ENCODE assay signal across 22 cellular contexts in genomic region chr2:158741631-158742030, GRCh38. TPM values are rescaled to one million over a fixed set of nuclear protein-coding genes. Genes with fewer than 3 reads are reported as not detected.
"Had no signal": no experiment of that assay in that cellular context is flagged by ENCODE, and none has a peak within 500 bp of the region (broad histone marks: within the 10 kb centered on the region; RNA-seq: fewer than 3 reads in every experiment).

No MANE protein-coding gene starts in this region.

- H3K4me3 Mint-ChIP-seq: activated CD8-positive, alpha-beta T cell treated with anti-CD3 and anti-CD28 coated beads for 36 hours; activated naive CD8-positive, alpha-beta T cell treated with anti-CD3 and anti-CD28 coated beads, Interleukin-2, amount 10 ng/mL, durations not matched to agents 7 days and 5 days; activated T-cell treated with anti-CD3 and anti-CD28 coated beads, Interleukin-2, amount 50 U/mL, for 72 hours; T-helper 1 cell treated with Interleukin-12 subunit alpha and Interleukin-12 subunit beta and Interleukin-4 antibody, amounts not matched to agents 30 μg/mL and 1 μg/mL, for 36 hours had no signal

- H3K9me3 Mint-ChIP-seq: activated CD8-positive, alpha-beta T cell treated with anti-CD3 and anti-CD28 coated beads for 36 hours; activated naive CD8-positive, alpha-beta T cell treated with anti-CD3 and anti-CD28 coated beads, Interleukin-2, amount 10 ng/mL, durations not matched to agents 7 days and 5 days; activated T-cell treated with anti-CD3 and anti-CD28 coated beads, Interleukin-2, amount 50 U/mL, for 72 hours; activated T-helper 2 cell treated with anti-CD3 and anti-CD28 coated beads, Interferon-gamma antibody, Interleukin-2, Interleukin-4, amounts not matched to agents 10 μg/mL and 5 μg/mL and 100 μg/mL, durations not matched to agents 14 hours and 24 hours and 36 hours; T-helper 1 cell treated with Interleukin-12 subunit alpha and Interleukin-12 subunit beta and Interleukin-4 antibody, amounts not matched to agents 30 μg/mL and 1 μg/mL, for 36 hours had no signal

- H3K36me3 Mint-ChIP-seq: activated naive CD8-positive, alpha-beta T cell treated with anti-CD3 and anti-CD28 coated beads, Interleukin-2, amount 10 ng/mL, durations not matched to agents 7 days and 5 days had no signal

- ATAC-seq: activated CD4-positive, CD25-positive, alpha-beta regulatory T cell treated with anti-CD3 and anti-CD28 coated beads, Interleukin-2, amount 50 U/mL, for 24 hours; activated CD8-positive, alpha-beta T cell treated with anti-CD3 and anti-CD28 coated beads for 36 hours; activated T-cell treated with anti-CD3 and anti-CD28 coated beads, Interleukin-2, amount 50 U/mL, for 72 hours; SK-N-SH treated with all-trans-retinoic acid at 6 μM for 48 hours had no signal

- H3K27me3 ChIP-seq: adrenal gland, SJCRH30 had no signal

- H3K36me3 ChIP-seq: adrenal gland, SJCRH30 had no signal

- H3K4me3 ChIP-seq: adrenal gland, SJCRH30 had no signal

- DNase-seq: activated CD4-positive, alpha-beta T cell treated with anti-CD3 and anti-CD28 coated beads for 4 hours; activated CD8-positive, alpha-beta memory T cell treated with anti-CD3 and anti-CD28 coated beads, Interleukin-2, amount 50 U/mL, for 4 hours; activated CD8-positive, alpha-beta T cell treated with anti-CD3 and anti-CD28 coated beads for 36 hours; activated naive CD4-positive, alpha-beta T cell treated with anti-CD3 and anti-CD28 coated beads, Interleukin-2, amount 50 U/mL, for 16 hours; activated naive CD8-positive, alpha-beta T cell treated with anti-CD3 and anti-CD28 coated beads, Interleukin-2, amount 10 ng/mL, durations not matched to agents 7 days and 5 days; activated T-cell treated with anti-CD3 and anti-CD28 coated beads, Interleukin-2, amount 50 U/mL, for 72 hours; adrenal gland; anterior cingulate cortex; Kasumi-1; KBM-7; NCI-H1105 treated with DMSO at 0.1 percent for 48 hours; NCI-H146; NCI-H1930; NCI-H526 treated with DMSO at 0.1 percent for 48 hours; NCI-H82; SJCRH30 had no signal

- H3K27ac Mint-ChIP-seq: activated CD8-positive, alpha-beta T cell treated with anti-CD3 and anti-CD28 coated beads for 36 hours; activated naive CD8-positive, alpha-beta T cell treated with anti-CD3 and anti-CD28 coated beads, Interleukin-2, amount 10 ng/mL, durations not matched to agents 7 days and 5 days; activated T-cell treated with anti-CD3 and anti-CD28 coated beads, Interleukin-2, amount 50 U/mL, for 72 hours; activated T-helper 2 cell treated with anti-CD3 and anti-CD28 coated beads, Interferon-gamma antibody, Interleukin-2, Interleukin-4, amounts not matched to agents 10 μg/mL and 5 μg/mL and 100 μg/mL, durations not matched to agents 14 hours and 24 hours and 36 hours; T-helper 1 cell treated with Interleukin-12 subunit alpha and Interleukin-12 subunit beta and Interleukin-4 antibody, amounts not matched to agents 30 μg/mL and 1 μg/mL, for 36 hours had no signal

- H3K27ac ChIP-seq: adrenal gland, SJCRH30 had no signal

- H3K9me3 ChIP-seq: adrenal gland, SJCRH30 had no signal

RNA-seq across cellular contexts. Expression of gene DAPL1, which starts 53.5 kb away (rescaled TPM):
- total RNA-seq: activated CD8-positive, alpha-beta T cell treated with anti-CD3 and anti-CD28 coated beads for 36 hours; activated naive CD8-positive, alpha-beta T cell treated with anti-CD3 and anti-CD28 coated beads, Interleukin-2, amount 10 ng/mL, durations not matched to agents 7 days and 5 days; activated T-cell treated with anti-CD3 and anti-CD28 coated beads, Interleukin-2, amount 50 U/mL, for 72 hours; activated T-helper 2 cell treated with anti-CD3 and anti-CD28 coated beads, Interferon-gamma antibody, Interleukin-2, Interleukin-4, amounts not matched to agents 10 μg/mL and 5 μg/mL and 100 μg/mL, durations not matched to agents 14 hours and 24 hours and 36 hours; OCI-LY7; RPMI7951; SJCRH30 had no signal
